Comparison of ENCODE assay signal across 7 cellular contexts in genomic region chr4:188826393-188826792, GRCh38.
"Had no signal": no experiment of that assay in that cellular context is flagged by ENCODE, and none has a peak within 500 bp of the region (broad histone marks: within the 10 kb centered on the region; RNA-seq: fewer than 3 reads in every experiment).

No MANE protein-coding gene starts in this region.

- H3K4me3 Mint-ChIP-seq: IgD-negative memory B cell had no signal

- H3K27ac ChIP-seq: HL-60 had no signal

- H3K36me3 Mint-ChIP-seq: IgD-negative memory B cell had no signal

- DNase-seq: IMR-90, KBM-7, KG1 had no signal

- ATAC-seq: HepG2, K562 had no signal

- H3K4me1 Mint-ChIP-seq: IgD-negative memory B cell had no signal

- H3K27me3 Mint-ChIP-seq: IgD-negative memory B cell had no signal

- H3K27ac Mint-ChIP-seq: IgD-negative memory B cell had no signal

- H3K4me3 ChIP-seq: K562 had no signal
